In genomic region chr19:3838661-3839060, GRCh38 we compare ENCODE assay signal across 19 cellular contexts. TPM values are rescaled to one million over a fixed set of nuclear protein-coding genes. Genes with fewer than 3 reads are reported as not detected.
DNase-seq lines count a peak whose midpoint lies in the region; ATAC-seq, FAIRE-seq and TF ChIP-seq lines count a peak whose summit lies in the region.
"Had no signal": no experiment of that assay in that cellular context is flagged by ENCODE, and none has a peak within 500 bp of the region (broad histone marks: within the 10 kb centered on the region; RNA-seq: fewer than 3 reads in every experiment).

No MANE protein-coding gene starts in this region.

- no peaks in the 10 kb centered on the region for H3K36me3 ChIP-seq in SK-N-SH (replicated peaks in 1 of 2; ENCODE audit: control insufficient read depth in 1 of 2, insufficient read depth in 2 of 2, low read length in 1 of 2)
- H3K36me3 ChIP-seq in H1 (ENCODE audit: control insufficient read depth in 2 of 4, insufficient read depth in 4 of 4, low read length in 3 of 4), result no peaks in the 10 kb centered on the region
- H3K36me3 ChIP-seq in neuronal stem cell (replicated peaks in 1 of 2; ENCODE audit: control insufficient read depth in 2 of 2, insufficient read depth in 2 of 2, low read length in 2 of 2), result no peaks in the 10 kb centered on the region
- no peaks in the 10 kb centered on the region for H3K36me3 ChIP-seq in left lung
- H3K36me3 ChIP-seq: BLaER1 treated with 17β-estradiol and CSF1 and Interleukin-3, amounts not matched to agents 10 nM and 100 nM had no signal

- no peak for TF ChIP-seq RAD21 in SK-N-SH (IDR thresholded peaks at IDR 0.05; ENCODE audit: low read length)
- no peak for TF ChIP-seq RAD21 in H1 (IDR thresholded peaks at IDR 0.05 in 1 of 2, conservative IDR thresholded peaks at IDR 0.05 in 1 of 2; ENCODE audit: low read depth in 2 of 2, low read length in 2 of 2)

- no peaks in the 10 kb centered on the region for H3K9me3 ChIP-seq in SK-N-SH
- H3K9me3 ChIP-seq in H1 (ENCODE audit: insufficient read depth in 2 of 2, low read depth in 1 of 2, low read length in 1 of 2), result peaks cover 6 to 11% of the 10 kb centered on the region in 2 experiments
- peaks cover 5 to 7% of the 10 kb centered on the region in 2 donors for H3K9me3 ChIP-seq in neuronal stem cell (replicated peaks in 1 of 2; ENCODE audit: control insufficient read depth in 2 of 2, insufficient read depth in 1 of 2, low read depth in 1 of 2, low read length in 2 of 2)
- no peaks in the 10 kb centered on the region for H3K9me3 ChIP-seq in left lung

- H3K4me1 Mint-ChIP-seq in stimulated activated naive B cell treated with anti-CD40 and anti-IgM and Interleukin-4, amounts not matched to agents 10 μg/mL and 1 μg/mL and 100 μg/mL, for 72 hours, result no peaks in the 10 kb centered on the region
- H3K4me1 Mint-ChIP-seq: CD4-positive, CD25-positive, alpha-beta regulatory T cell had no signal

- H3K79me2 ChIP-seq in SK-N-SH (ENCODE audit: insufficient read depth) (no peaks in the 10 kb centered on the region), H1 (ENCODE audit: control insufficient read depth in 1 of 2, insufficient read depth in 2 of 2, low read length in 2 of 2) (no peaks in the 10 kb centered on the region)

- no peak for TF ChIP-seq POLR2A in H1 (IDR thresholded peaks at IDR 0.05; ENCODE audit: control extremely low read depth in 1 of 2, low read depth in 2 of 2, low read length in 2 of 2)
- no peak for TF ChIP-seq POLR2A in H54 (IDR thresholded peaks at IDR 0.05; ENCODE audit: low read depth, low read length)

- TF ChIP-seq EP300 in SK-N-SH (IDR thresholded peaks at IDR 0.05; ENCODE audit: borderline replicate concordance in 1 of 2, low read depth in 1 of 2, low read length in 1 of 2) (no peak), H1 (IDR thresholded peaks at IDR 0.05; ENCODE audit: borderline replicate concordance in 1 of 2, low read depth in 2 of 2, low read length in 2 of 2) (no peak)

- peak overlapping the region; percentile 66 for H4K91ac ChIP-seq in H1 (replicated peaks; ENCODE audit: insufficient read length, low read length)
- no peak overlapping the region for H4K91ac ChIP-seq in neuronal stem cell (ENCODE audit: low read depth, low read length, poor library complexity)

- H2AFZ ChIP-seq in SK-N-SH (ENCODE audit: low read depth), result no peak overlapping the region
- H2AFZ ChIP-seq in H1 (ENCODE audit: low read length), result no peak overlapping the region
- no peak overlapping the region for H2AFZ ChIP-seq in neuronal stem cell (ENCODE audit: low read length)

- H3K23me2 ChIP-seq in H1 (ENCODE audit: low read depth, low read length), result no peaks in the 10 kb centered on the region

- H2BK120ac ChIP-seq in H1 (replicated peaks; ENCODE audit: low read depth, low read length) (no peak overlapping the region), neuronal stem cell (ENCODE audit: low read depth, low read length) (no peak overlapping the region)

- H3K9me3 Mint-ChIP-seq in stimulated activated naive B cell treated with anti-CD40 and anti-IgM and Interleukin-4, amounts not matched to agents 10 μg/mL and 1 μg/mL and 100 μg/mL, for 72 hours, result no peaks in the 10 kb centered on the region

- H2BK15ac ChIP-seq in H1 (ENCODE audit: low read length) (no peak overlapping the region), neuronal stem cell (ENCODE audit: low read length) (no peak overlapping the region)

- no peaks in the 10 kb centered on the region for H3K4me1 ChIP-seq in SK-N-SH (ENCODE audit: control insufficient read depth in 1 of 2, insufficient read depth in 2 of 2, low read depth in 1 of 2, low read length in 1 of 2)
- no peaks in the 10 kb centered on the region for H3K4me1 ChIP-seq in H1 (replicated peaks in 1 of 4; ENCODE audit: control insufficient read depth in 3 of 4, insufficient read depth in 4 of 4, low read length in 3 of 4)
- peaks cover 1 to 6% of the 10 kb centered on the region in 2 donors for H3K4me1 ChIP-seq in neuronal stem cell (ENCODE audit: control insufficient read depth in 2 of 2, insufficient read depth in 1 of 2, low read depth in 1 of 2, low read length in 2 of 2)
- no peaks in the 10 kb centered on the region for H3K4me1 ChIP-seq in left lung

- H2AK5ac ChIP-seq in H1 (ENCODE audit: low read depth, low read length), result no peak overlapping the region
- no peak overlapping the region for H2AK5ac ChIP-seq in neuronal stem cell (ENCODE audit: low read depth, low read length)

- H3K4ac ChIP-seq in H1 (replicated peaks; ENCODE audit: insufficient read length, low read depth, low read length) (no peak overlapping the region), neuronal stem cell (ENCODE audit: low read length) (no peak overlapping the region)

- H3F3A ChIP-seq in SK-N-SH (replicated peaks; ENCODE audit: insufficient read depth), result no peaks in the 10 kb centered on the region

- ATAC-seq in SK-N-SH treated with all-trans-retinoic acid at 6 μM for 48 hours (no peak), left lung (no peak)
- no peak for ATAC-seq in stimulated activated naive B cell treated with anti-CD40 and anti-IgM and Interleukin-4, amounts not matched to agents 10 μg/mL and 1 μg/mL and 100 μg/mL, for 72 hours (replicated peaks)
- ATAC-seq: GM12878 had no signal

- CTCF ChIA-PET in SK-N-SH (lab: Yijun Ruan, JAX), result interaction anchor here (1.4 kb wide), 1 partner anchor 16 kb away, joined by 5 read pairs; no protein-coding TSS in a partner anchor
- CTCF ChIA-PET in H1 (lab: Charles Lee; ENCODE audit: partially characterized antibody), result interaction anchor here (1.4 to 3.0 kb wide), 2 partner anchors 11 to 16 kb away, joined by 5 to 21 read pairs; no protein-coding TSS in a partner anchor

- peaks cover 8% of the 10 kb centered on the region for H3K27me3 ChIP-seq in SK-N-SH (ENCODE audit: insufficient read depth)
- H3K27me3 ChIP-seq in H1 (replicated peaks in 1 of 4; ENCODE audit: control insufficient read depth in 3 of 4, extremely low read depth in 1 of 4, insufficient read depth in 3 of 4, low read length in 3 of 4), result no peaks in the 10 kb centered on the region
- H3K27me3 ChIP-seq in neuronal stem cell (ENCODE audit: control insufficient read depth in 3 of 3, insufficient read depth in 3 of 3, low read depth in 1 of 3, low read length in 3 of 3), result no peaks in the 10 kb centered on the region
- peaks cover 0 to 9% of the 10 kb centered on the region in 2 donors for H3K27me3 ChIP-seq in left lung
- H3K27me3 ChIP-seq: BLaER1 treated with 17β-estradiol and CSF1 and Interleukin-3, amounts not matched to agents 10 nM and 100 nM had no signal

- H2BK5ac ChIP-seq in H1 (ENCODE audit: low read depth, low read length) (no peak overlapping the region), neuronal stem cell (ENCODE audit: low read length) (no peak overlapping the region)

- no peak overlapping the region for H3K56ac ChIP-seq in H1 (replicated peaks; ENCODE audit: insufficient read length, low read depth, low read length)

- H2BK20ac ChIP-seq in H1 (ENCODE audit: low read length), result no peak overlapping the region

- H3K27me3 Mint-ChIP-seq in stimulated activated naive B cell treated with anti-CD40 and anti-IgM and Interleukin-4, amounts not matched to agents 10 μg/mL and 1 μg/mL and 100 μg/mL, for 72 hours, result peaks cover 5 to 8% of the 10 kb centered on the region in 2 donors
- H3K27me3 Mint-ChIP-seq: CD4-positive, CD25-positive, alpha-beta regulatory T cell had no signal

- H3K9me2 ChIP-seq in SK-N-SH, result no peaks in the 10 kb centered on the region

- H3K9ac ChIP-seq in SK-N-SH, result no peak overlapping the region
- no peak overlapping the region for H3K9ac ChIP-seq in H1 (replicated peaks in 1 of 4; ENCODE audit: extremely low read depth in 1 of 4, low read depth in 3 of 4, low read length in 3 of 4)
- no peak overlapping the region for H3K9ac ChIP-seq in neuronal stem cell (ENCODE audit: low read depth, low read length, poor library complexity)
- H3K9ac ChIP-seq: BLaER1 treated with 17β-estradiol and CSF1 and Interleukin-3, amounts not matched to agents 10 nM and 100 nM had no signal

- H3K4me3 Mint-ChIP-seq in stimulated activated naive B cell treated with anti-CD40 and anti-IgM and Interleukin-4, amounts not matched to agents 10 μg/mL and 1 μg/mL and 100 μg/mL, for 72 hours, result no peak overlapping the region
- H3K4me3 Mint-ChIP-seq: HFFc6 had no signal

- POLR2A ChIA-PET in SK-N-SH (lab: Yijun Ruan, JAX), result no interaction called here
- POLR2A ChIA-PET in H1 (lab: Charles Lee; ENCODE audit: partially characterized antibody), result interaction anchor here (1.0 to 1.6 kb wide), 3 partner anchors 16 to 147 kb away, joined by 3 to 4 read pairs (median 3); partner anchors contain the start of gene EEF2

- intact Hi-C loops in left lung (cut with DNase I), result no loop called here

- H4K8ac ChIP-seq in H1 (ENCODE audit: extremely low read depth, insufficient read depth, low read length) (no peak overlapping the region), neuronal stem cell (ENCODE audit: low read depth, low read length) (no peak overlapping the region)

- FAIRE-seq in H1 (lab: Jason Lieb, UNC) (no peak), H54 (lab: Jason Lieb, UNC) (no peak), GM19239 (lab: Jason Lieb, UNC) (no peak)
- FAIRE-seq: GM12878, GM18507 had no signal

- H3K4me2 ChIP-seq in SK-N-SH, result no peak overlapping the region
- no peak overlapping the region for H3K4me2 ChIP-seq in H1 (ENCODE audit: insufficient read depth in 1 of 2, low read depth in 2 of 2, low read length in 2 of 2)
- H3K4me2 ChIP-seq in neuronal stem cell (ENCODE audit: insufficient read depth, low read length, poor library complexity, severe bottlenecking), result no peak overlapping the region
- H3K4me2 ChIP-seq: BLaER1 treated with 17β-estradiol and CSF1 and Interleukin-3, amounts not matched to agents 10 nM and 100 nM had no signal

- no peak for TF ChIP-seq CTCF in SK-N-SH (IDR thresholded peaks at IDR 0.05)
- no peak for TF ChIP-seq CTCF in H1 (IDR thresholded peaks at IDR 0.05; ENCODE audit: control extremely low read depth in 1 of 3, insufficient read depth in 1 of 3, low read depth in 1 of 3, low read length in 3 of 3)
- no peak for TF ChIP-seq CTCF in left lung (IDR thresholded peaks at IDR 0.05)

- H3K79me1 ChIP-seq in H1 (ENCODE audit: low read depth, low read length), result no peaks in the 10 kb centered on the region
- H3K79me1 ChIP-seq in neuronal stem cell (ENCODE audit: low read depth, low read length), result no peaks in the 10 kb centered on the region

- DNase-seq in SK-N-SH (peak; percentile 20), H1 (ENCODE audit: low read depth in 1 of 2, low spot score in 2 of 2) (no peak), neuronal stem cell (ENCODE audit: low spot score) (no peak), H54 (ENCODE audit: insufficient read length, low spot score) (no peak), GM19239 (ENCODE audit: insufficient read length, low spot score) (no peak), left lung (no peak)
- DNase-seq in stimulated activated naive B cell treated with anti-CD40 and anti-IgM and Interleukin-4, amounts not matched to agents 10 μg/mL and 1 μg/mL and 100 μg/mL, for 72 hours, result no peak
- DNase-seq: CD4-positive, CD25-positive, alpha-beta regulatory T cell; DMS 273 treated with DMSO at 0.1 percent for 48 hours; DMS79; GOT3; HCEC 1CT; HFFc6 had no signal

- H3K27ac ChIP-seq in SK-N-SH (ENCODE audit: low read depth in 2 of 2, low read length in 1 of 2), result no peak overlapping the region
- H3K27ac ChIP-seq in H1 (ENCODE audit: low read depth, low read length), result no peak overlapping the region
- no peak overlapping the region for H3K27ac ChIP-seq in neuronal stem cell (replicated peaks; ENCODE audit: low read length)
- H3K27ac ChIP-seq in left lung, result no peak overlapping the region
- H3K27ac ChIP-seq: 22Rv1; BLaER1 treated with 17β-estradiol and CSF1 and Interleukin-3, amounts not matched to agents 10 nM and 100 nM had no signal

- 62% methylated on average over 12 of the region's 13 CpGs for WGBS in SK-N-SH (ENCODE audit: low lambda C conversion rate)
- WGBS in H1 (ENCODE audit: extremely low coverage in 1 of 2, insufficient coverage in 1 of 2, insufficient read length in 1 of 2, insufficient replicate concordance in 2 of 2, low coverage in 1 of 2, low lambda C conversion rate in 2 of 2, missing lambda C conversion rate in 1 of 2), 2 experiments, result 90% methylated on average over 13 of the region's 13 CpGs; no CpG with 5 or more reads in 1 of the 2 experiments
- WGBS in neuronal stem cell (ENCODE audit: extremely low coverage in 2 of 2, insufficient read length in 2 of 2, insufficient replicate concordance in 1 of 2), 2 donors, result no CpG with 5 or more reads among the region's 13 CpGs

- H2BK12ac ChIP-seq in H1 (ENCODE audit: low read depth, low read length) (no peak overlapping the region), neuronal stem cell (ENCODE audit: low read length) (no peak overlapping the region)

- H3K4me3 ChIP-seq in SK-N-SH (ENCODE audit: low read depth in 2 of 2, low read length in 1 of 2) (no peak overlapping the region), H1 (ENCODE audit: extremely low read depth in 1 of 4, insufficient read depth in 2 of 4, low read depth in 3 of 4, low read length in 4 of 4) (no peak overlapping the region), neuronal stem cell (ENCODE audit: low read length in 2 of 2) (no peak overlapping the region), left lung (no peak overlapping the region)
- H3K4me3 ChIP-seq: BLaER1 treated with 17β-estradiol and CSF1 and Interleukin-3, amounts not matched to agents 10 nM and 100 nM; GM12878 had no signal

- H4K5ac ChIP-seq in H1 (ENCODE audit: insufficient read length, low read depth, low read length), result no peak overlapping the region

- H3K27ac Mint-ChIP-seq in stimulated activated naive B cell treated with anti-CD40 and anti-IgM and Interleukin-4, amounts not matched to agents 10 μg/mL and 1 μg/mL and 100 μg/mL, for 72 hours, result peak overlapping the region; percentile 71
- H3K27ac Mint-ChIP-seq: HFFc6 had no signal

- no peak overlapping the region for H3K18ac ChIP-seq in H1 (ENCODE audit: extremely low read depth, low read length)
- H3K18ac ChIP-seq in neuronal stem cell (ENCODE audit: low read length), result peak overlapping the region; percentile 3

- H3K14ac ChIP-seq in H1 (ENCODE audit: insufficient read length) (no peak overlapping the region), neuronal stem cell (ENCODE audit: low read length) (no peak overlapping the region)

- H4K20me1 ChIP-seq in SK-N-SH (ENCODE audit: insufficient read depth) (no peaks in the 10 kb centered on the region), H1 (replicated peaks in 1 of 2; ENCODE audit: control insufficient read depth in 1 of 2, insufficient read depth in 2 of 2, low read length in 2 of 2) (no peaks in the 10 kb centered on the region)
- H4K20me1 ChIP-seq: BLaER1 treated with 17β-estradiol and CSF1 and Interleukin-3, amounts not matched to agents 10 nM and 100 nM had no signal

- H3K23ac ChIP-seq in H1 (ENCODE audit: insufficient read length), result no peak overlapping the region
- no peak overlapping the region for H3K23ac ChIP-seq in neuronal stem cell (ENCODE audit: low read depth, low read length, poor library complexity)

- H3K36me3 Mint-ChIP-seq in stimulated activated naive B cell treated with anti-CD40 and anti-IgM and Interleukin-4, amounts not matched to agents 10 μg/mL and 1 μg/mL and 100 μg/mL, for 72 hours, result no peaks in the 10 kb centered on the region
- H3K36me3 Mint-ChIP-seq: CD4-positive, CD25-positive, alpha-beta regulatory T cell had no signal

RNA-seq across cellular contexts. Expression of gene ZFR2, which starts 30.2 kb away (rescaled TPM):
- polyA plus RNA-seq in SK-N-SH (2012; rRNA removed) (0.18 and 0.44 TPM in 2 replicates), H1 (2011; rRNA removed) (28.4 and 42.5 TPM in 2 replicates)
- 0.06 and 0.64 TPM in 2 replicates for polyA plus RNA-seq in SK-N-SH (2012; cell fraction: cytosol; rRNA removed)
- 0.55 and 1.3 TPM in 2 replicates for polyA plus RNA-seq in SK-N-SH (2012; cell fraction: nucleus; rRNA removed)
- 14.5 TPM in 2 replicates for total RNA-seq in H1 (2021; fragmentation: NEBNext Ultra II Directional; extraction: Animal tissue kit (Norgen Biotek cat#: 25700))
- 20.9 TPM for polyA plus RNA-seq in H1 (2011; cell fraction: cytosol; rRNA removed)
- 28.1 TPM for polyA plus RNA-seq in H1 (2011; cell fraction: nucleus; rRNA removed)
- polyA plus RNA-seq in H1 (2012, experiment 1 of 2), result 17.8 to 26.7 TPM (median 25.0 TPM) in 4 replicates
- polyA plus RNA-seq in H1 (2012, experiment 2 of 2), result 35.4 TPM
- 12.4 TPM for polyA plus RNA-seq in H1 (2013, experiment 1 of 2)
- 12.8 TPM for polyA plus RNA-seq in H1 (2013, experiment 2 of 2)
- 5.7 and 8.8 TPM in 2 replicates for polyA minus RNA-seq in H1 (2011; rRNA and poly(A)+ RNA removed)
- polyA minus RNA-seq in H1 (2011; cell fraction: cytosol; rRNA and poly(A)+ RNA removed), result 12.0 TPM
- 13.1 TPM for polyA minus RNA-seq in H1 (2011; cell fraction: nucleus; rRNA and poly(A)+ RNA removed)
- 12.5 TPM for polyA plus RNA-seq in neuronal stem cell (2013, experiment 1 of 2)
- 13.8 TPM for polyA plus RNA-seq in neuronal stem cell (2013, experiment 2 of 2)
- under 1 TPM; 0.26 to 0.52 TPM for total RNA-seq in left lung
- total RNA-seq: CD4-positive, CD25-positive, alpha-beta regulatory T cell; HFFc6; HT1080 had no signal
- polyA plus RNA-seq: GM12878 had no signal

RNA-seq across cellular contexts. Expression of gene ATCAY, which starts 41.8 kb away (rescaled TPM):
- polyA plus RNA-seq in SK-N-SH (2012; rRNA removed) (0.84 and 1.2 TPM in 2 replicates), H1 (2011; rRNA removed) (24.4 and 31.6 TPM in 2 replicates)
- polyA plus RNA-seq in SK-N-SH (2012; cell fraction: cytosol; rRNA removed), result 0.68 and 1.4 TPM in 2 replicates
- 0.48 and 0.67 TPM in 2 replicates for polyA plus RNA-seq in SK-N-SH (2012; cell fraction: nucleus; rRNA removed)
- 31.6 and 33.8 TPM in 2 replicates for total RNA-seq in H1 (2021; fragmentation: NEBNext Ultra II Directional; extraction: Animal tissue kit (Norgen Biotek cat#: 25700))
- polyA plus RNA-seq in H1 (2011; cell fraction: cytosol; rRNA removed), result 26.5 TPM
- polyA plus RNA-seq in H1 (2011; cell fraction: nucleus; rRNA removed), result 34.4 TPM
- 28.1 to 33.8 TPM (median 30.3 TPM) in 4 replicates for polyA plus RNA-seq in H1 (2012, experiment 1 of 2)
- polyA plus RNA-seq in H1 (2012, experiment 2 of 2), result 27.7 TPM
- polyA plus RNA-seq in H1 (2013, experiment 1 of 2), result 26.2 TPM
- polyA plus RNA-seq in H1 (2013, experiment 2 of 2), result 27.0 TPM
- polyA minus RNA-seq in H1 (2011; rRNA and poly(A)+ RNA removed), result 26.5 and 34.8 TPM in 2 replicates
- 35.7 TPM for polyA minus RNA-seq in H1 (2011; cell fraction: cytosol; rRNA and poly(A)+ RNA removed)
- 29.4 TPM for polyA minus RNA-seq in H1 (2011; cell fraction: nucleus; rRNA and poly(A)+ RNA removed)
- polyA plus RNA-seq in neuronal stem cell (2013, experiment 1 of 2), result 19.1 TPM
- polyA plus RNA-seq in neuronal stem cell (2013, experiment 2 of 2), result 19.7 TPM
- not detected for total RNA-seq in left lung
- total RNA-seq: CD4-positive, CD25-positive, alpha-beta regulatory T cell; HFFc6; HT1080 had no signal
- polyA plus RNA-seq: CD4-positive, CD25-positive, alpha-beta regulatory T cell had no signal

RNA-seq across cellular contexts. Expression of gene MATK, which starts 52.5 kb away (rescaled TPM):
- not detected in 2 replicates for polyA plus RNA-seq in SK-N-SH (2012; rRNA removed)
- not detected in 2 replicates for polyA plus RNA-seq in SK-N-SH (2012; cell fraction: cytosol; rRNA removed)
- polyA plus RNA-seq in SK-N-SH (2012; cell fraction: nucleus; rRNA removed), result not detected in 2 replicates
- 21.4 and 21.5 TPM in 2 replicates for total RNA-seq in H1 (2021; fragmentation: NEBNext Ultra II Directional; extraction: Animal tissue kit (Norgen Biotek cat#: 25700))
- polyA plus RNA-seq in H1 (2011; rRNA removed), result 20.5 and 37.8 TPM in 2 replicates
- 25.4 TPM for polyA plus RNA-seq in H1 (2011; cell fraction: cytosol; rRNA removed)
- 41.2 TPM for polyA plus RNA-seq in H1 (2011; cell fraction: nucleus; rRNA removed)
- 10.5 to 20.3 TPM (median 18.1 TPM) in 4 replicates for polyA plus RNA-seq in H1 (2012, experiment 1 of 2)
- 15.0 TPM for polyA plus RNA-seq in H1 (2012, experiment 2 of 2)
- polyA plus RNA-seq in H1 (2013, experiment 1 of 2), result 15.8 TPM
- polyA plus RNA-seq in H1 (2013, experiment 2 of 2), result 15.4 TPM
- 8.1 and 9.1 TPM in 2 replicates for polyA minus RNA-seq in H1 (2011; rRNA and poly(A)+ RNA removed)
- 15.0 TPM for polyA minus RNA-seq in H1 (2011; cell fraction: cytosol; rRNA and poly(A)+ RNA removed)
- polyA minus RNA-seq in H1 (2011; cell fraction: nucleus; rRNA and poly(A)+ RNA removed), result 11.9 TPM
- 1.4 TPM for polyA plus RNA-seq in neuronal stem cell (2013, experiment 1 of 2)
- 1.6 TPM for polyA plus RNA-seq in neuronal stem cell (2013, experiment 2 of 2)
- 1 to 10 TPM; 6.6 to 9.1 TPM for total RNA-seq in left lung
- total RNA-seq: HFFc6, HT1080 had no signal

Comparison
In these comparisons a context has a peak if more than half of its experiments do, and no peak if none do; other contexts are left out.
1. RNA of gene ZFR2, which starts 30.2 kb away (total RNA-seq): 14.5 TPM in H1; 0.26 to 0.52 TPM in left lung; every median in the first group is over 10 times any median in the second.
2. RNA of gene ATCAY, which starts 41.8 kb away (total RNA-seq): 31.6 to 33.8 TPM in H1; not detected in left lung; every median in the first group is over 10 times any median in the second.